In the genomic region with DNA sequence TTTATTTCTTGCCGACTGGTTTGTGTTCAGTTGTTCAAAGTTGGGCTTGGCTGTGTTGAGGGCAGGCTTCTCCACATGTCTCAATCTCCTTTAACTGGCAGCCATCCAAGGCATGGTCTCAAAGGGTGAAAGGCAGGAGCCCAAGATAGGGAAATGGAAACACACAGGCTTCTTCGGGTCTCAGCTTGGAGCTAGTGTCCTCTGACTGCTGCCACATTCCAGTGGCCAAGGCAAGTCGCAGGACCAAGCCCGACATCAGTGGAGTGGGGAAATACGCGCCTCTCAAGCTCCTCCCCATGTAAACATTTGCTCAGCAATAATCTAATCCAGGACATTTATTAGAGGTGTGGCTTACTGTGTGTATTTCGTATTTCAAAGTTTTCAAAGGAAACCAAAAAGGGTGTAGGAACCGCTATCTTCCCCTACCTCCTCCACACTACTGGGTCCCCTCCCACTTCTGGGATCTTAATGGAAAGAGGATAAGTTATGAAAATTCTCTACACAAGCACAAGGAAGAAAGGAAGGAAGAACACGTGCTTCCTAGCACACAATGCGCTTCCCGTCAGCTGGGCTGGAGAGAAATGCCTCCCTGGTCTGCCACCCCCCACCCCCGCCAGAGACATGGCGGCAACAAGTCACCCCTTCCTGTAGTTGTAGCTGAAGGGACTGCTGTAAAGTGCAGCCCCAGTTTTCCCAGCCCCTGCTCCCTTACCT, we compare ENCODE assay signal across 12 cellular contexts.
DNase-seq lines count a peak whose midpoint lies in the region; ATAC-seq and TF ChIP-seq lines count a peak whose summit lies in the region.
"Had no signal": no experiment of that assay in that cellular context is flagged by ENCODE, and none has a peak within 500 bp of the region (broad histone marks: within the 10 kb centered on the region; RNA-seq: fewer than 3 reads in every experiment).

No MANE protein-coding gene starts in this region.

- no peak for TF ChIP-seq POLR2A in suprapubic skin (IDR thresholded peaks at IDR 0.05)

- ATAC-seq in left ventricle myocardium superior: peak; percentile 31
- ATAC-seq in GM19463 (IDR thresholded peaks at IDR 0.05; ENCODE audit: unreplicated experiment): no peak

- no peaks in the 10 kb centered on the region for H3K27me3 ChIP-seq in suprapubic skin

- TF ChIP-seq CTCF in suprapubic skin (IDR thresholded peaks at IDR 0.05): no peak

- 48% methylated on average over 11 of the region's 13 CpGs for WGBS in suprapubic skin

- intact Hi-C loops in left ventricle myocardium superior (cut with micrococcal nuclease): no loop called here

- DNase-seq in NCI-H345 (lab: John Stamatoyannopoulos, UW) (peak; percentile 7), NCI-H345 treated with DMSO at 0.1 percent for 48 hours (lab: John Stamatoyannopoulos, UW; ENCODE audit: unreplicated experiment) (no peak), UCSD-AML1 (lab: John Stamatoyannopoulos, UW; ENCODE audit: unreplicated experiment) (peak; percentile 26), left ventricle myocardium superior (peak; percentile 49), suprapubic skin (ENCODE audit: low spot score in 2 of 2) (no peak), NCI-H446 treated with DMSO at 0.1 percent for 48 hours (lab: John Stamatoyannopoulos, UW) (no peak), GM19238 (ENCODE audit: insufficient read length, low spot score) (no peak)
- DNase-seq: activated CD4-positive, alpha-beta memory T cell treated with anti-CD3 and anti-CD28 coated beads, Interleukin-2, amount 10 ng/mL, durations not matched to agents 7 days and 5 days; activated naive CD4-positive, alpha-beta T cell treated with anti-CD3 and anti-CD28 coated beads, Interleukin-2, amount 50 U/mL, for 16 hours; GF-D8; naive B cell had no signal

- H3K4me1 ChIP-seq in suprapubic skin: peaks cover 36% of the 10 kb centered on the region

- TF ChIP-seq EP300 in suprapubic skin (IDR thresholded peaks at IDR 0.05): no peak

- H3K27ac ChIP-seq in suprapubic skin: peak overlapping the region; percentile 55

- H3K4me3 ChIP-seq in suprapubic skin: no peak overlapping the region

- no peaks in the 10 kb centered on the region for H3K9me3 ChIP-seq in suprapubic skin

- no peaks in the 10 kb centered on the region for H3K36me3 ChIP-seq in suprapubic skin

Comparison
In these comparisons a context has a peak if more than half of its experiments do, and no peak if none do; other contexts are left out.
1. DNase-seq: peak in NCI-H345 (single experiment), UCSD-AML1 (single experiment) and left ventricle myocardium superior (single experiment); none in NCI-H345 treated with DMSO at 0.1 percent for 48 hours (single experiment), suprapubic skin (0 of 2), NCI-H446 treated with DMSO at 0.1 percent for 48 hours (single experiment) and GM19238 (single experiment).